In genomic region chr14:103628684-103629502, GRCh38 we compare ENCODE assay signal across 8 cellular contexts. TPM values are rescaled to one million over a fixed set of nuclear protein-coding genes. Genes with fewer than 3 reads are reported as not detected.
A peak's percentile ranks its signal among the peaks of the same experiment; 100 is the strongest.
DNase-seq lines count a peak whose midpoint lies in the region; ATAC-seq and FAIRE-seq lines count a peak whose summit lies in the region.

KLC1 (plus strand) TSS chr14:103629211; CDS start chr14:103654565, 25,354 bp downstream.

- peak within 1 kb of the TSS; percentile 96 for H2AK5ac ChIP-seq in neuronal stem cell (ENCODE audit: low read depth, low read length)

- H3K4me3 ChIP-seq in neuronal stem cell (ENCODE audit: low read length in 2 of 2) (peak within 1 kb of the TSS; percentile 86 to 100), subcutaneous abdominal adipose tissue (ENCODE audit: low read depth in 1 of 5, low read length in 5 of 5) (peak within 1 kb of the TSS; percentile 75 to 92 (median 87))

- H3K36me3 ChIP-seq in neuronal stem cell (replicated peaks in 1 of 2; ENCODE audit: control insufficient read depth in 2 of 2, insufficient read depth in 2 of 2, low read length in 2 of 2), result peaks cover 4 to 20% of the 10 kb centered on the region in 2 donors
- H3K36me3 ChIP-seq in subcutaneous abdominal adipose tissue (ENCODE audit: control insufficient read depth in 5 of 5, insufficient read depth in 5 of 5, low read length in 5 of 5), result peaks cover 0 to 6% (median 4%) of the 10 kb centered on the region in 5 donors

- H3K9ac ChIP-seq in neuronal stem cell (ENCODE audit: low read depth, low read length, poor library complexity), result peak within 1 kb of the TSS; percentile 100
- H3K9ac ChIP-seq in subcutaneous abdominal adipose tissue (ENCODE audit: low read length in 5 of 5), result peak within 1 kb of the TSS; percentile 68 to 94 (median 89)

- peaks cover 10% of the 10 kb centered on the region for H3K79me1 ChIP-seq in neuronal stem cell (ENCODE audit: low read depth, low read length)

- H3K18ac ChIP-seq in neuronal stem cell (ENCODE audit: low read length), result peak within 1 kb of the TSS; percentile 99

- H3K27ac ChIP-seq in neuronal stem cell (replicated peaks; ENCODE audit: low read length), result peak within 1 kb of the TSS; percentile 94
- H3K27ac ChIP-seq in subcutaneous abdominal adipose tissue (ENCODE audit: low read depth, low read length), result peak within 1 kb of the TSS; percentile 98

- peak within 1 kb of the TSS; percentile 96 for H2BK5ac ChIP-seq in neuronal stem cell (ENCODE audit: low read length)

- peak within 1 kb of the TSS; percentile 97 for H3K14ac ChIP-seq in neuronal stem cell (ENCODE audit: low read length)

- peak within 1 kb of the TSS; percentile 90 for H2BK12ac ChIP-seq in neuronal stem cell (ENCODE audit: low read length)

- no peak within 1 kb of the TSS for H4K91ac ChIP-seq in neuronal stem cell (ENCODE audit: low read depth, low read length, poor library complexity)

- peak; percentile 51 for ATAC-seq in GM19438 (IDR thresholded peaks at IDR 0.05; ENCODE audit: low read depth, unreplicated experiment)

- H3K27me3 ChIP-seq in neuronal stem cell (ENCODE audit: control insufficient read depth in 3 of 3, insufficient read depth in 3 of 3, low read depth in 1 of 3, low read length in 3 of 3) (no peaks in the 10 kb centered on the region), subcutaneous abdominal adipose tissue (ENCODE audit: control insufficient read depth in 5 of 5, insufficient read depth in 4 of 5, low read length in 5 of 5) (no peaks in the 10 kb centered on the region)

- WGBS in neuronal stem cell (ENCODE audit: extremely low coverage in 2 of 2, insufficient read length in 2 of 2, insufficient replicate concordance in 1 of 2), 2 donors, result no CpG with 5 or more reads among the region's 97 CpGs

- H4K8ac ChIP-seq in neuronal stem cell (ENCODE audit: low read depth, low read length), result peak within 1 kb of the TSS; percentile 93

- H2BK15ac ChIP-seq in neuronal stem cell (ENCODE audit: low read length), result peak within 1 kb of the TSS; percentile 58

- H3K4me2 ChIP-seq in neuronal stem cell (ENCODE audit: insufficient read depth, low read length, poor library complexity, severe bottlenecking), result peak within 1 kb of the TSS; percentile 77

- DNase-seq in CMK (ENCODE audit: low read depth), result peak; percentile 57
- DNase-seq in HT-29 (ENCODE audit: low spot score), result peak; percentile 55
- DNase-seq in SHP77 (lab: John Stamatoyannopoulos, UW), result peak; percentile 39 to 64
- DNase-seq in activated naive CD4-positive, alpha-beta T cell (lab: John Stamatoyannopoulos, UW), result peak; percentile 67 to 83 (median 74)
- DNase-seq in frontal cortex (ENCODE audit: low spot score in 2 of 2), result peak; percentile 90 to 96
- peak; percentile 79 for DNase-seq in neuronal stem cell (ENCODE audit: low spot score)

- H2BK120ac ChIP-seq in neuronal stem cell (ENCODE audit: low read depth, low read length), result peak within 1 kb of the TSS; percentile 47

- peak within 1 kb of the TSS; percentile 97 for H3K4ac ChIP-seq in neuronal stem cell (ENCODE audit: low read length)

- FAIRE-seq in frontal cortex (lab: Jason Lieb, UNC), result no peak

- H3K23ac ChIP-seq in neuronal stem cell (ENCODE audit: low read depth, low read length, poor library complexity), result peak within 1 kb of the TSS; percentile 98

- peaks cover 8 to 13% of the 10 kb centered on the region in 2 donors for H3K4me1 ChIP-seq in neuronal stem cell (ENCODE audit: control insufficient read depth in 2 of 2, insufficient read depth in 1 of 2, low read depth in 1 of 2, low read length in 2 of 2)
- H3K4me1 ChIP-seq in subcutaneous abdominal adipose tissue (ENCODE audit: control insufficient read depth in 5 of 5, insufficient read depth in 5 of 5, low read length in 5 of 5), result peaks cover 5 to 54% (median 41%) of the 10 kb centered on the region in 5 donors

- peak within 1 kb of the TSS; percentile 99 for H2AFZ ChIP-seq in neuronal stem cell (ENCODE audit: low read length)

- H3K9me3 ChIP-seq in neuronal stem cell (replicated peaks in 1 of 2; ENCODE audit: control insufficient read depth in 2 of 2, insufficient read depth in 1 of 2, low read depth in 1 of 2, low read length in 2 of 2) (no peaks in the 10 kb centered on the region), subcutaneous abdominal adipose tissue (ENCODE audit: control insufficient read depth in 5 of 5, low read length in 5 of 5) (no peaks in the 10 kb centered on the region)

RNA-seq across cellular contexts. Expression of gene KLC1, which starts in this region (rescaled TPM):
- 93.5 and 102 TPM in 2 replicates for total RNA-seq in HT-29 (2014; rRNA removed; shearing (Covaris generic))
- 322 TPM for total RNA-seq in frontal cortex
- 98.0 TPM for polyA plus RNA-seq in neuronal stem cell (2013, experiment 1 of 2)
- 101 TPM for polyA plus RNA-seq in neuronal stem cell (2013, experiment 2 of 2)

Comparison
In these comparisons a context has a peak if more than half of its experiments do, and no peak if none do; other contexts are left out.
1. Peak in every context shown above with its lines: DNase-seq, ATAC-seq, H3K4me3 ChIP-seq and H3K27ac ChIP-seq.